Comparison of ENCODE assay signal across 23 cellular contexts in genomic region chr20:63051911-63052310, GRCh38. TPM values are rescaled to one million over a fixed set of nuclear protein-coding genes. Genes with fewer than 3 reads are reported as not detected.
A peak's percentile ranks its signal among the peaks of the same experiment; 100 is the strongest.
DNase-seq lines count a peak whose midpoint lies in the region; ATAC-seq and TF ChIP-seq lines count a peak whose summit lies in the region.
"Had no signal": no experiment of that assay in that cellular context is flagged by ENCODE, and none has a peak within 500 bp of the region (broad histone marks: within the 10 kb centered on the region; RNA-seq: fewer than 3 reads in every experiment).

No MANE protein-coding gene starts in this region.

- intact Hi-C loops in left ventricle myocardium superior (cut with micrococcal nuclease) = no loop called here

- peaks cover 3% of the 10 kb centered on the region for H3K9me3 Mint-ChIP-seq in chondrocyte (ENCODE audit: low read depth)
- H3K9me3 Mint-ChIP-seq: CD4-positive, CD25-positive, alpha-beta regulatory T cell had no signal

- no peak for ATAC-seq in left ventricle myocardium superior
- no peak for ATAC-seq in omental fat pad (ENCODE audit: low FRiP score)
- ATAC-seq: A549 had no signal

- H4K20me1 ChIP-seq in osteoblast (ENCODE audit: insufficient read depth, low read length) = no peaks in the 10 kb centered on the region

- H3K4me3 ChIP-seq in right atrium auricular region (no peak overlapping the region), osteoblast (ENCODE audit: insufficient read depth, low read length) (no peak overlapping the region)
- H3K4me3 ChIP-seq: A549, SK-N-MC had no signal

- no peak overlapping the region for H3K27ac Mint-ChIP-seq in chondrocyte (ENCODE audit: unreplicated experiment)
- H3K27ac Mint-ChIP-seq: B cell; CD4-positive, CD25-positive, alpha-beta regulatory T cell had no signal

- H3K27ac ChIP-seq in right atrium auricular region (no peak overlapping the region), osteoblast (ENCODE audit: low read depth, low read length) (no peak overlapping the region)
- H3K27ac ChIP-seq: A549, SK-N-MC had no signal

- no peak overlapping the region for H3K4me3 Mint-ChIP-seq in chondrocyte (ENCODE audit: unreplicated experiment)
- H3K4me3 Mint-ChIP-seq: B cell; CD4-positive, CD25-positive, alpha-beta regulatory T cell had no signal

- no peak overlapping the region for H2AFZ ChIP-seq in osteoblast (ENCODE audit: low read length)

- H3K9me3 ChIP-seq in right atrium auricular region = no peaks in the 10 kb centered on the region
- no peaks in the 10 kb centered on the region for H3K9me3 ChIP-seq in osteoblast (ENCODE audit: low read depth, low read length)
- H3K9me3 ChIP-seq: A549 had no signal

- H3K36me3 ChIP-seq in right atrium auricular region (no peaks in the 10 kb centered on the region), osteoblast (ENCODE audit: insufficient read depth, low read length) (no peaks in the 10 kb centered on the region)

- peak; percentile 9 for DNase-seq in left ventricle myocardium superior
- DNase-seq in right atrium auricular region (ENCODE audit: low spot score) = no peak
- peak; percentile 90 for DNase-seq in chondrocyte (ENCODE audit: low spot score)
- DNase-seq in osteoblast (ENCODE audit: insufficient read length, low spot score, missing footprints) = peak; percentile 56
- no peak for DNase-seq in iPS-NIHi7 (ENCODE audit: extremely low spot score)
- DNase-seq in stimulated activated naive CD4-positive, alpha-beta T cell treated with Interleukin-2 at 50 U/mL for 16 hours (lab: John Stamatoyannopoulos, UW) = no peak
- DNase-seq in omental fat pad (ENCODE audit: low spot score) = no peak
- DNase-seq: CD4-positive, CD25-positive, alpha-beta regulatory T cell; EL; GF-D8; GOT3; Karpas-422; MV-4-11; NCI-H1105 treated with DMSO at 0.1 percent for 48 hours; NCI-H2081 treated with DMSO at 0.1 percent for 48 hours; NCI-H2171 treated with DMSO at 0.1 percent for 48 hours; NCI-H526 treated with DMSO at 0.1 percent for 48 hours; OCI-M1; SHP77 treated with DMSO at 0.1 percent for 48 hours had no signal

- H3K27me3 ChIP-seq in right atrium auricular region (no peaks in the 10 kb centered on the region), osteoblast (ENCODE audit: insufficient read depth, low read length) (peaks cover 10% of the 10 kb centered on the region)

- peaks cover 0 to 8% of the 10 kb centered on the region in 2 donors for H3K4me1 ChIP-seq in right atrium auricular region
- H3K4me1 ChIP-seq in osteoblast (ENCODE audit: insufficient read depth, low read length) = no peaks in the 10 kb centered on the region

- peaks cover 23% of the 10 kb centered on the region for H3K27me3 Mint-ChIP-seq in chondrocyte (ENCODE audit: low read depth)
- H3K27me3 Mint-ChIP-seq: CD4-positive, CD25-positive, alpha-beta regulatory T cell had no signal

- TF ChIP-seq CTCF in right atrium auricular region (IDR thresholded peaks at IDR 0.05) (no peak), chondrocyte (IDR thresholded peaks at IDR 0.05) (no peak), osteoblast (IDR thresholded peaks at IDR 0.05; ENCODE audit: extremely low read depth, low read depth, low read length) (no peak), omental fat pad (IDR thresholded peaks at IDR 0.05) (no peak)

- H3K4me1 Mint-ChIP-seq in chondrocyte (ENCODE audit: low read depth) = no peaks in the 10 kb centered on the region
- H3K4me1 Mint-ChIP-seq: B cell; CD4-positive, CD25-positive, alpha-beta regulatory T cell had no signal

- H3K36me3 Mint-ChIP-seq in chondrocyte (ENCODE audit: low read depth) = no peaks in the 10 kb centered on the region
- H3K36me3 Mint-ChIP-seq: CD4-positive, CD25-positive, alpha-beta regulatory T cell had no signal

- no peaks in the 10 kb centered on the region for H3K79me2 ChIP-seq in osteoblast (ENCODE audit: insufficient read depth, low read length)

- no peak overlapping the region for H3K4me2 ChIP-seq in osteoblast (ENCODE audit: insufficient read depth, low read length)
- H3K4me2 ChIP-seq: A549 had no signal

RNA-seq across cellular contexts. Expression of gene BHLHE23, which starts 45.1 kb away (rescaled TPM):
- total RNA-seq in left ventricle myocardium superior (not detected), right atrium auricular region (not detected), chondrocyte (not detected in 3 replicates), osteoblast (not detected in 2 replicates), omental fat pad (not detected)
- total RNA-seq: B cell; CD4-positive, CD25-positive, alpha-beta regulatory T cell; M059J had no signal

Comparison
In these comparisons a context has a peak if more than half of its experiments do, and no peak if none do; other contexts are left out.
1. DNase-seq: peak in left ventricle myocardium superior (single experiment), chondrocyte (single experiment) and osteoblast (single experiment); none in right atrium auricular region (single experiment), iPS-NIHi7 (single experiment), stimulated activated naive CD4-positive, alpha-beta T cell treated with Interleukin-2 at 50 U/mL for 16 hours (single experiment) and omental fat pad (single experiment).